Comparison of ENCODE assay signal across 15 cellular contexts in the genomic region with DNA sequence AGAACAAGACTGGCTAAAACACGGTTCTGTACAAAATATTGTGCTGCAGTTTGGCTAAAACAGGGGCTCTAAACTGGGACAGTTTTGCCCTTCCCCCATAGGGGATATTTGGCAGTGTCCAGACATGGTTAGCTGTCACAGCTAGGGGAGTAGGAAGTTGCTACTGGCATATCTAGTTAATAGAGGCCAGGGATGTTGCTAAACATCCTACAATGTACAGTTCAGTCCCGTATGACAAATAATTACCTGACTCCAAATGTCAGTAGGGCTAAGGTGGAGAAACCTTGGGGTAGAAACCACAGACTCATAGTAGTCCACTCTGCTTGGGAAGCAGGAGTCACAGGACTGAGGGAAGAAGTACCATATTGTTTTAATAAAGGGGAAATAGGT. TPM values are rescaled to one million over a fixed set of nuclear protein-coding genes. Genes with fewer than 3 reads are reported as not detected.
DNase-seq lines count a peak whose midpoint lies in the region; ATAC-seq, FAIRE-seq and TF ChIP-seq lines count a peak whose summit lies in the region.
"Had no signal": no experiment of that assay in that cellular context is flagged by ENCODE, and none has a peak within 500 bp of the region (broad histone marks: within the 10 kb centered on the region; RNA-seq: fewer than 3 reads in every experiment).

No MANE protein-coding gene starts in this region.

- no peak for FAIRE-seq in bronchial epithelial cell (lab: Jason Lieb, UNC)
- FAIRE-seq: GM19239 had no signal

- peaks cover 3% of the 10 kb centered on the region for H4K20me1 ChIP-seq in hepatocyte (ENCODE audit: insufficient read depth, poor library complexity, severe bottlenecking)

- no peak for ATAC-seq in CD8-positive, alpha-beta T cell
- ATAC-seq in sciatic nerve (peak; percentile 1), HG03457 (IDR thresholded peaks at IDR 0.05; ENCODE audit: unreplicated experiment) (no peak)
- no peak for ATAC-seq in activated CD8-positive, alpha-beta T cell treated with anti-CD3 and anti-CD28 coated beads, Interleukin-2, amount 10 ng/mL, durations not matched to agents 7 days and 5 days
- ATAC-seq: activated naive CD4-positive, alpha-beta T cell treated with anti-CD3 and anti-CD28 coated beads, Interleukin-2, amount 50 U/mL, for 72 hours had no signal

- no peaks in the 10 kb centered on the region for H3K9me3 Mint-ChIP-seq in CD8-positive, alpha-beta T cell
- no peaks in the 10 kb centered on the region for H3K9me3 Mint-ChIP-seq in activated CD8-positive, alpha-beta T cell treated with anti-CD3 and anti-CD28 coated beads, Interleukin-2, amount 10 ng/mL, durations not matched to agents 7 days and 5 days (ENCODE audit: insufficient read depth)
- H3K9me3 Mint-ChIP-seq: activated naive CD4-positive, alpha-beta T cell treated with anti-CD3 and anti-CD28 coated beads, Interleukin-2, amount 50 U/mL, for 72 hours had no signal

- 52% methylated on average over 2 of the region's 2 CpGs for WGBS in hepatocyte (ENCODE audit: low lambda C conversion rate, missing lambda C conversion rate)

- CTCF ChIA-PET in CD8-positive, alpha-beta T cell (lab: Charles Lee), result no interaction called here
- CTCF ChIA-PET in activated CD8-positive, alpha-beta T cell treated with anti-CD3 and anti-CD28 coated beads, Interleukin-2, amount 10 ng/mL, durations not matched to agents 7 days and 5 days (lab: Charles Lee), result no interaction called here

- H3K4me3 Mint-ChIP-seq in CD8-positive, alpha-beta T cell, result no peak overlapping the region
- H3K4me3 Mint-ChIP-seq in activated CD8-positive, alpha-beta T cell treated with anti-CD3 and anti-CD28 coated beads, Interleukin-2, amount 10 ng/mL, durations not matched to agents 7 days and 5 days, result no peak overlapping the region

- peaks cover 22% of the 10 kb centered on the region for H3K4me1 ChIP-seq in CD8-positive, alpha-beta T cell (ENCODE audit: insufficient read depth, low read length)
- peaks cover 45% of the 10 kb centered on the region for H3K4me1 ChIP-seq in hepatocyte (ENCODE audit: insufficient read depth)

- intact Hi-C loops in CD8-positive, alpha-beta T cell (cut with DNase I, micrococcal nuclease), result no loop called here
- intact Hi-C loops in sciatic nerve (cut with DNase I), result no loop called here

- H3K36me3 ChIP-seq in CD8-positive, alpha-beta T cell (ENCODE audit: insufficient read depth, low read length), result no peaks in the 10 kb centered on the region
- H3K36me3 ChIP-seq in bronchial epithelial cell (ENCODE audit: control insufficient read depth, insufficient read depth, low read length), result peaks cover 2% of the 10 kb centered on the region
- no peaks in the 10 kb centered on the region for H3K36me3 ChIP-seq in hepatocyte (replicated peaks; ENCODE audit: insufficient read depth, low read depth)

- no peak overlapping the region for H2AFZ ChIP-seq in hepatocyte

- H3K4me2 ChIP-seq in hepatocyte, result peak overlapping the region; percentile 58

- no peak for DNase-seq in CD8-positive, alpha-beta T cell
- DNase-seq in bronchial epithelial cell (ENCODE audit: low read depth) (peak; percentile 56), hepatocyte (ENCODE audit: low spot score) (no peak), sciatic nerve (ENCODE audit: low spot score) (no peak), NAMALWA (ENCODE audit: low spot score) (no peak), SIG-M5 (lab: John Stamatoyannopoulos, UW) (no peak)
- no peak for DNase-seq in activated CD8-positive, alpha-beta T cell treated with anti-CD3 and anti-CD28 coated beads, Interleukin-2, amount 10 ng/mL, durations not matched to agents 7 days and 5 days
- DNase-seq: AML-193, NCI-H1417, RPMI8226 had no signal

- TF ChIP-seq CTCF in CD8-positive, alpha-beta T cell (IDR thresholded peaks at IDR 0.05), result no peak
- TF ChIP-seq CTCF in bronchial epithelial cell (IDR thresholded peaks at IDR 0.05; ENCODE audit: insufficient read depth, low read length, severe bottlenecking) (no peak), hepatocyte (IDR thresholded peaks at IDR 0.05; ENCODE audit: poor library complexity) (no peak)

- H3K27ac ChIP-seq in CD8-positive, alpha-beta T cell (ENCODE audit: low read depth, low read length), result no peak overlapping the region
- H3K27ac ChIP-seq in hepatocyte, result peak overlapping the region; percentile 88

- H3K4me1 Mint-ChIP-seq in CD8-positive, alpha-beta T cell (ENCODE audit: low read depth), result peaks cover 63% of the 10 kb centered on the region
- H3K4me1 Mint-ChIP-seq in activated CD8-positive, alpha-beta T cell treated with anti-CD3 and anti-CD28 coated beads, Interleukin-2, amount 10 ng/mL, durations not matched to agents 7 days and 5 days (ENCODE audit: low read depth), result peaks cover 20% of the 10 kb centered on the region

- H3K9me3 ChIP-seq in CD8-positive, alpha-beta T cell (ENCODE audit: low read length), result no peaks in the 10 kb centered on the region
- H3K9me3 ChIP-seq in hepatocyte (ENCODE audit: low read depth), result no peaks in the 10 kb centered on the region

- H3K27ac Mint-ChIP-seq in CD8-positive, alpha-beta T cell, result peak overlapping the region; percentile 53
- H3K27ac Mint-ChIP-seq in activated CD8-positive, alpha-beta T cell treated with anti-CD3 and anti-CD28 coated beads, Interleukin-2, amount 10 ng/mL, durations not matched to agents 7 days and 5 days, result no peak overlapping the region

- peaks cover 14% of the 10 kb centered on the region for H3K36me3 Mint-ChIP-seq in CD8-positive, alpha-beta T cell
- peaks cover 19% of the 10 kb centered on the region for H3K36me3 Mint-ChIP-seq in activated CD8-positive, alpha-beta T cell treated with anti-CD3 and anti-CD28 coated beads, Interleukin-2, amount 10 ng/mL, durations not matched to agents 7 days and 5 days (ENCODE audit: low read depth)

- H3K79me2 ChIP-seq in hepatocyte, result peaks cover 84% of the 10 kb centered on the region

- POLR2A ChIA-PET in CD8-positive, alpha-beta T cell (lab: Charles Lee), result no interaction called here
- POLR2A ChIA-PET in activated CD8-positive, alpha-beta T cell treated with anti-CD3 and anti-CD28 coated beads, Interleukin-2, amount 10 ng/mL, durations not matched to agents 7 days and 5 days (lab: Charles Lee), result no interaction called here

- H3K4me3 ChIP-seq in CD8-positive, alpha-beta T cell (ENCODE audit: low read depth, low read length), result no peak overlapping the region
- H3K4me3 ChIP-seq in bronchial epithelial cell (ENCODE audit: low read depth, low read length) (no peak overlapping the region), hepatocyte (no peak overlapping the region)

- H3K9me2 ChIP-seq in hepatocyte (replicated peaks; ENCODE audit: insufficient read depth), result no peaks in the 10 kb centered on the region

- no peaks in the 10 kb centered on the region for H3K27me3 ChIP-seq in CD8-positive, alpha-beta T cell (ENCODE audit: insufficient read depth, low read length)
- no peaks in the 10 kb centered on the region for H3K27me3 ChIP-seq in bronchial epithelial cell (ENCODE audit: control insufficient read depth, insufficient read depth, low read length)
- H3K27me3 ChIP-seq in hepatocyte, result no peaks in the 10 kb centered on the region

- no peaks in the 10 kb centered on the region for H3K27me3 Mint-ChIP-seq in CD8-positive, alpha-beta T cell (ENCODE audit: low read depth)
- H3K27me3 Mint-ChIP-seq in activated CD8-positive, alpha-beta T cell treated with anti-CD3 and anti-CD28 coated beads, Interleukin-2, amount 10 ng/mL, durations not matched to agents 7 days and 5 days (ENCODE audit: low read depth), result no peaks in the 10 kb centered on the region

RNA-seq across cellular contexts. Expression of gene WBP1L, which starts 39.8 kb away (rescaled TPM):
- total RNA-seq in CD8-positive, alpha-beta T cell, result 1 to 10 TPM; 5.5 to 5.9 TPM
- total RNA-seq in bronchial epithelial cell, result 26.1 and 36.4 TPM in 2 replicates
- 57.1 and 57.8 TPM in 2 replicates for total RNA-seq in hepatocyte
- polyA plus RNA-seq in hepatocyte, result 21.6 and 24.5 TPM in 2 replicates
- 66.2 TPM for total RNA-seq in sciatic nerve
- total RNA-seq in activated CD8-positive, alpha-beta T cell treated with anti-CD3 and anti-CD28 coated beads, Interleukin-2, amount 10 ng/mL, durations not matched to agents 7 days and 5 days, result 10 to 100 TPM; 25.7 to 25.9 TPM

RNA-seq across cellular contexts. Expression of gene CYP17A1, which starts 53.7 kb away (rescaled TPM):
- not detected for total RNA-seq in CD8-positive, alpha-beta T cell
- total RNA-seq in bronchial epithelial cell (not detected in 2 replicates), hepatocyte (not detected in 2 replicates), sciatic nerve (0.18 TPM)
- polyA plus RNA-seq in hepatocyte, result not detected in 2 replicates
- total RNA-seq in activated CD8-positive, alpha-beta T cell treated with anti-CD3 and anti-CD28 coated beads, Interleukin-2, amount 10 ng/mL, durations not matched to agents 7 days and 5 days, result not detected
- total RNA-seq: activated naive CD4-positive, alpha-beta T cell treated with anti-CD3 and anti-CD28 coated beads, Interleukin-2, amount 50 U/mL, for 72 hours; fibroblast of villous mesenchyme; mononuclear cell had no signal
